1 cellular context compared by ENCODE assay signal in the genomic region with DNA sequence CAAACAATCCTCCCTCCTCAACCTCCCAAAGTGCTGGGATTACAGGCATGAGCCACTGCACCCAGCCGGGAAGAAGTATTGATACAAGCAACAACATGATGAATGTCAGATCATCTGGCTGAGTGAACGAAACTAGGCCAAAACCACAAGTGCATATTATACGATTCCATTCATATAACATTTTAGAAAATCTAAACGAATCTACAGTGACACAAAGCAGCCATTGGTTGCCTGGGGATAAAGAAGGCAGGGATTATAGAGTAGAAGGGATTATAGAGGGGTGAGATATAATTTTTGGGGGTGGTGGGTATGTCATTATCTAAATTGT.
TF ChIP-seq lines count a peak whose summit lies in the region.

No MANE protein-coding gene starts in this region.

TF ChIP-seq in HCT116, 20 proteins besides CTCF, POLR2A, EP300 and RAD21:
- TF ChIP-seq POLR2AphosphoS5 (IDR thresholded peaks at IDR 0.05; ENCODE audit: low read depth, low read length): no peak
- TF ChIP-seq EZH2phosphoT487 (IDR thresholded peaks at IDR 0.05; ENCODE audit: borderline replicate concordance): no peak
- no peak for TF ChIP-seq JUND (IDR thresholded peaks at IDR 0.05)
- no peak for TF ChIP-seq CEBPB (IDR thresholded peaks at IDR 0.05; ENCODE audit: low read depth)
- no peak for TF ChIP-seq SP1 (IDR thresholded peaks at IDR 0.05; ENCODE audit: low read depth)
- no peak for TF ChIP-seq ZFX (IDR thresholded peaks at IDR 0.05)
- no peak for TF ChIP-seq EZH2 (IDR thresholded peaks at IDR 0.05)
- no peak for TF ChIP-seq REST (IDR thresholded peaks at IDR 0.05; ENCODE audit: low read depth)
- no peak for TF ChIP-seq EGR1 (IDR thresholded peaks at IDR 0.05; ENCODE audit: low read depth)
- TF ChIP-seq, protein P1, sequence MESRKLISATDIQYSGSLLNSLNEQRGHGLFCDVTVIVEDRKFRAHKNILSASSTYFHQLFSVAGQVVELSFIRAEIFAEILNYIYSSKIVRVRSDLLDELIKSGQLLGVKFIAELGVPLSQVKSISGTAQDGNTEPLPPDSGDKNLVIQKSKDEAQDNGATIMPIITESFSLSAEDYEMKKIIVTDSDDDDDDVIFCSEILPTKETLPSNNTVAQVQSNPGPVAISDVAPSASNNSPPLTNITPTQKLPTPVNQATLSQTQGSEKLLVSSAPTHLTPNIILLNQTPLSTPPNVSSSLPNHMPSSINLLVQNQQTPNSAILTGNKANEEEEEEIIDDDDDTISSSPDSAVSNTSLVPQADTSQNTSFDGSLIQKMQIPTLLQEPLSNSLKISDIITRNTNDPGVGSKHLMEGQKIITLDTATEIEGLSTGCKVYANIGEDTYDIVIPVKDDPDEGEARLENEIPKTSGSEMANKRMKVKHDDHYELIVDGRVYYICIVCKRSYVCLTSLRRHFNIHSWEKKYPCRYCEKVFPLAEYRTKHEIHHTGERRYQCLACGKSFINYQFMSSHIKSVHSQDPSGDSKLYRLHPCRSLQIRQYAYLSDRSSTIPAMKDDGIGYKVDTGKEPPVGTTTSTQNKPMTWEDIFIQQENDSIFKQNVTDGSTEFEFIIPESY (IDR thresholded peaks at IDR 0.05; ENCODE audit: extremely low read depth, insufficient replicate concordance, low read length): no peak
- TF ChIP-seq, protein P2, sequence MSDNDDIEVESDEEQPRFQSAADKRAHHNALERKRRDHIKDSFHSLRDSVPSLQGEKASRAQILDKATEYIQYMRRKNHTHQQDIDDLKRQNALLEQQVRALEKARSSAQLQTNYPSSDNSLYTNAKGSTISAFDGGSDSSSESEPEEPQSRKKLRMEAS (IDR thresholded peaks at IDR 0.05): no peak
- no peak for TF ChIP-seq ATF3 (IDR thresholded peaks at IDR 0.05)
- TF ChIP-seq ELF1 (IDR thresholded peaks at IDR 0.05; ENCODE audit: borderline replicate concordance, low read depth): no peak
